In the genomic region with DNA sequence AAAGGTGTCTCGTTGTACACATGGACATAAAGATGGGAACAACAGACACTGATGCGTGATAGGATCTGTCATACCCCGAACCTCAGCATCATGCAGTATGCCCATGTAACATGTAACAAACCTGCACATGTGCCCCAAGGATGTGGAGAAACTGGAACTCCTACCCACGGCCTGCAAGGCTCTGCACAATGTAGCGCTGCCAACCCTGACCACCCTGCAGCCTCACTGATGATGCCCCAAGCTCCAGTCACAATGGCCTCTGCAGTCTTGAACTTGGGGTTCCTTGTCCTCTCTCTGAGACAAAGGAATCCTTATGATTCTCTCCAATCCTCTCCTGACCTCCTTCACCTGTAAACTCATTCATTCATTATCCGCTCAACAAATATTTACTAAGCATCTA, we compare ENCODE assay signal across 20 cellular contexts. TPM values are rescaled to one million over a fixed set of nuclear protein-coding genes. Genes with fewer than 3 reads are reported as not detected.
"Had no signal": no experiment of that assay in that cellular context is flagged by ENCODE, and none has a peak within 500 bp of the region (broad histone marks: within the 10 kb centered on the region; RNA-seq: fewer than 3 reads in every experiment).

No MANE protein-coding gene starts in this region.

- ATAC-seq: activated naive CD4-positive, alpha-beta T cell treated with anti-CD3 and anti-CD28 coated beads, Interleukin-2, amount 50 U/mL, for 72 hours; activated naive CD8-positive, alpha-beta T cell treated with anti-CD3 and anti-CD28 coated beads, Interleukin-2, amount 50 U/mL, for 24 hours; activated T-cell treated with anti-CD3 and anti-CD28 coated beads, Interleukin-2, amount 50 U/mL, for 4 hours; PC-3 had no signal

- DNase-seq: activated CD4-positive, alpha-beta T cell treated with anti-CD3 and anti-CD28 coated beads for 1 hour; activated CD4-positive, alpha-beta T cell treated with anti-CD3 and anti-CD28 coated beads, Interleukin-2, amount 10 ng/mL, durations not matched to agents 24 days and 14 days; activated CD4-positive, alpha-beta T cell treated with anti-CD3 and anti-CD28 coated beads, Interleukin-2, amount 50 U/mL, for 48 hours; activated CD8-positive, alpha-beta memory T cell treated with anti-CD3 and anti-CD28 coated beads for 24 hours; activated naive CD4-positive, alpha-beta T cell treated with Interleukin-2 at 50 U/mL for 16 hours; activated naive CD8-positive, alpha-beta T cell treated with anti-CD3 and anti-CD28 coated beads, Interleukin-2, amount 50 U/mL, for 24 hours; activated T-cell treated with anti-CD3 and anti-CD28 coated beads, Interleukin-2, amount 50 U/mL, for 4 hours; amniotic stem cell; Kasumi-1; KBM-7; NCI-H1105 treated with DMSO at 0.1 percent for 48 hours; NCI-H1436 treated with DMSO at 0.1 percent for 48 hours; NCI-H187 treated with DMSO at 0.1 percent for 48 hours; NCI-H2081 treated with DMSO at 0.1 percent for 48 hours; NCI-H446; NCI-H524; PC-3; SHP77 treated with DMSO at 0.1 percent for 48 hours had no signal

RNA-seq across cellular contexts. Expression of a gene that starts 14.2 kb away (rescaled TPM):
- total RNA-seq: activated CD4-positive, alpha-beta T cell treated with anti-CD3 and anti-CD28 coated beads, Interleukin-2, amount 10 ng/mL, durations not matched to agents 24 days and 14 days; activated naive CD4-positive, alpha-beta T cell treated with anti-CD3 and anti-CD28 coated beads, Interleukin-2, amount 50 U/mL, for 72 hours; activated T-cell treated with anti-CD3 and anti-CD28 coated beads, Interleukin-2, amount 50 U/mL, for 4 hours; SK-MEL-5 had no signal
